In the genomic region with DNA sequence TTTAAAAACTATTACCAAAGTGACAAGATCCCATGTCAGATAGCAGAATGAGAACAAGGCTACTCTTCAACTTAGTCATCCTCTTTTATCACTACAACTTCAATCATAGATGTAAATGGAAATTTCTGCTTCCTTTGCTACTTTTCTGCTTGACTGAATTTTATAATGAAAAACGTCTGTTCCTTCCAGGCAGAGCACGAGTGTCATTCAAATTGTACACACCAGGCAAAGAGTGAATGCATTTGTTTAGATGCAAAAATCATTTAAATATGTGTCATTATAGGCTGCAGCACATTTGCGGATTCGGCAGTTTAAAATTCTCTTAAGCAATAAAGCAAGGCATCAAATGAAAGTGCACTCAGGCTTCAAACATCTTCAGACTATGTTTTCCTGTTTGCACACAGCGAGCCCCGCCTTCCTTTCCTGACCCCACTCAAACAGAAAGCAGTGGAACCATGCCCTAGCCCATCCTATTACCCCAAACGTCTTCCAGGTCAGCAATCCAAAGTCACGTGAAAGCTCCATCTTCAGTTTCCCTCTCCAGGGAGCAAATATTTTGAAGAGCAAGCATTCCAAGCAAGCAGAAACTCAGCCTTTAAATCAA, we compare ENCODE assay signal across 8 cellular contexts.
DNase-seq lines count a peak whose midpoint lies in the region; ATAC-seq and TF ChIP-seq lines count a peak whose summit lies in the region.

No MANE protein-coding gene starts in this region.

- H3K4me1 ChIP-seq in GM23338 (ENCODE audit: insufficient read depth) (peaks cover 95% of the 10 kb centered on the region), psoas muscle (no peaks in the 10 kb centered on the region)

- no peaks in the 10 kb centered on the region for H3K9me2 ChIP-seq in GM23338 (ENCODE audit: insufficient read depth)

- peak overlapping the region; percentile 88 for H3K4me3 Mint-ChIP-seq in CD4-positive, alpha-beta T cell
- H3K4me3 Mint-ChIP-seq in GM23338 = peak overlapping the region; percentile 21; the same call in 1 of the 3 replicates

- TF ChIP-seq CTCF in CD4-positive, alpha-beta T cell (IDR thresholded peaks at IDR 0.05) = no peak
- no peak for TF ChIP-seq CTCF in GM23338 (conservative IDR thresholded peaks at IDR 0.05; ENCODE audit: low read depth in 2 of 2)
- no peak for TF ChIP-seq CTCF in epithelial cell of esophagus (IDR thresholded peaks at IDR 0.05; ENCODE audit: insufficient read depth, low read depth, low read length, missing control alignments)
- TF ChIP-seq CTCF in psoas muscle (IDR thresholded peaks at IDR 0.05) = no peak

- POLR2A ChIA-PET in CD4-positive, alpha-beta T cell (lab: Charles Lee) = interaction anchor here (1.2 to 2.4 kb wide), 2 partner anchors 99 to 159 kb away, joined by 3 to 17 read pairs; a partner anchor contains a TSS

- peak in 9 of 10 experiments; percentile 6 to 37 (median 22) for DNase-seq in CD4-positive, alpha-beta T cell
- DNase-seq in GM23338 (ENCODE audit: low spot score) (peak; percentile 67), epithelial cell of esophagus (ENCODE audit: low read depth) (peak; percentile 29), psoas muscle (peak in 1 of 2 donors; percentile 33), occipital lobe (lab: John Stamatoyannopoulos, UW) (no peak), SKM-1 (lab: John Stamatoyannopoulos, UW; ENCODE audit: unreplicated experiment) (no peak), LoVo (ENCODE audit: low spot score) (no peak)

- H3K36me3 Mint-ChIP-seq in CD4-positive, alpha-beta T cell (ENCODE audit: low read depth) = no peaks in the 10 kb centered on the region
- H3K36me3 Mint-ChIP-seq in GM23338 (ENCODE audit: low read depth) = no peaks in the 10 kb centered on the region

- peak; percentile 88 for ATAC-seq in CD4-positive, alpha-beta T cell (ENCODE audit: poor library complexity)
- peak; percentile 64 for ATAC-seq in GM23338
- ATAC-seq in SK-N-SH treated with all-trans-retinoic acid at 6 μM for 48 hours = peak; percentile 69
- ATAC-seq in psoas muscle = peak in 1 of 4 donors; percentile 38

- peak overlapping the region; percentile 90 for H3K27ac Mint-ChIP-seq in CD4-positive, alpha-beta T cell
- peak overlapping the region; percentile 76 for H3K27ac Mint-ChIP-seq in GM23338

- intact Hi-C loops in CD4-positive, alpha-beta T cell (cut with DNase I, micrococcal nuclease) = loop anchor here (5.0 kb wide), 1 partner anchor 96 kb away; no protein-coding TSS in a partner anchor
- intact Hi-C loops in psoas muscle (cut with DNase I) = no loop called here

- no peaks in the 10 kb centered on the region for H3K27me3 ChIP-seq in CD4-positive, alpha-beta T cell (ENCODE audit: control insufficient read depth, insufficient read depth, low read length)
- no peaks in the 10 kb centered on the region for H3K27me3 ChIP-seq in GM23338 (ENCODE audit: insufficient read depth)
- no peaks in the 10 kb centered on the region for H3K27me3 ChIP-seq in psoas muscle (ENCODE audit: insufficient read depth in 3 of 3, low read length in 2 of 3)

- H3K79me2 ChIP-seq in GM23338 (replicated peaks; ENCODE audit: insufficient read depth) = peaks cover 100% of the 10 kb centered on the region

- peaks cover 65% of the 10 kb centered on the region for H3K4me1 Mint-ChIP-seq in CD4-positive, alpha-beta T cell (ENCODE audit: low read depth)
- H3K4me1 Mint-ChIP-seq in GM23338 = peaks cover 85% of the 10 kb centered on the region

- H3K27ac ChIP-seq in CD4-positive, alpha-beta T cell (ENCODE audit: low read depth, low read length) = no peak overlapping the region
- H3K27ac ChIP-seq in GM23338 (ENCODE audit: low read depth) (peak overlapping the region; percentile 67), psoas muscle (no peak overlapping the region)

- peak overlapping the region; percentile 2; the same call in 1 of the 2 replicates for H3K4me3 ChIP-seq in GM23338
- no peak overlapping the region for H3K4me3 ChIP-seq in epithelial cell of esophagus (ENCODE audit: low read length)
- H3K4me3 ChIP-seq in psoas muscle = peak overlapping the region; percentile 22

- peak overlapping the region; percentile 19 for H3K4me2 ChIP-seq in GM23338

- WGBS in psoas muscle, 3 donors = 37 to 51% (median 39%) methylated on average over 8 of the region's 8 CpGs

- CTCF ChIA-PET in CD4-positive, alpha-beta T cell (lab: Charles Lee) = interaction anchor here (1.4 kb wide), 1 partner anchor 100 kb away, joined by 5 read pairs; a partner anchor contains a TSS

- no peaks in the 10 kb centered on the region for H3K27me3 Mint-ChIP-seq in CD4-positive, alpha-beta T cell
- peaks cover 4% of the 10 kb centered on the region for H3K27me3 Mint-ChIP-seq in GM23338 (ENCODE audit: insufficient read depth, low read depth, poor library complexity)

- no peaks in the 10 kb centered on the region for H3K9me3 Mint-ChIP-seq in CD4-positive, alpha-beta T cell
- H3K9me3 Mint-ChIP-seq in GM23338 = no peaks in the 10 kb centered on the region

- H3K36me3 ChIP-seq in GM23338 (ENCODE audit: insufficient read depth) (no peaks in the 10 kb centered on the region), psoas muscle (ENCODE audit: insufficient read depth in 1 of 2, low read depth in 1 of 2) (no peaks in the 10 kb centered on the region)

- H2AFZ ChIP-seq in GM23338 = no peak overlapping the region

- H3K9me3 ChIP-seq in CD4-positive, alpha-beta T cell (ENCODE audit: control insufficient read depth, low read length) = no peaks in the 10 kb centered on the region
- no peaks in the 10 kb centered on the region for H3K9me3 ChIP-seq in psoas muscle

- H4K20me1 ChIP-seq in GM23338 (replicated peaks; ENCODE audit: insufficient read depth) = no peaks in the 10 kb centered on the region; the same call in none of the 2 replicates

- no peaks in the 10 kb centered on the region for H3F3A ChIP-seq in GM23338 (replicated peaks; ENCODE audit: low read depth)

TF ChIP-seq in GM23338, 12 proteins besides CTCF, POLR2A, EP300 and RAD21 (continues in another document):
- no peak for TF ChIP-seq JUNB (IDR thresholded peaks at IDR 0.05; ENCODE audit: unreplicated experiment)
- TF ChIP-seq, protein P1, sequence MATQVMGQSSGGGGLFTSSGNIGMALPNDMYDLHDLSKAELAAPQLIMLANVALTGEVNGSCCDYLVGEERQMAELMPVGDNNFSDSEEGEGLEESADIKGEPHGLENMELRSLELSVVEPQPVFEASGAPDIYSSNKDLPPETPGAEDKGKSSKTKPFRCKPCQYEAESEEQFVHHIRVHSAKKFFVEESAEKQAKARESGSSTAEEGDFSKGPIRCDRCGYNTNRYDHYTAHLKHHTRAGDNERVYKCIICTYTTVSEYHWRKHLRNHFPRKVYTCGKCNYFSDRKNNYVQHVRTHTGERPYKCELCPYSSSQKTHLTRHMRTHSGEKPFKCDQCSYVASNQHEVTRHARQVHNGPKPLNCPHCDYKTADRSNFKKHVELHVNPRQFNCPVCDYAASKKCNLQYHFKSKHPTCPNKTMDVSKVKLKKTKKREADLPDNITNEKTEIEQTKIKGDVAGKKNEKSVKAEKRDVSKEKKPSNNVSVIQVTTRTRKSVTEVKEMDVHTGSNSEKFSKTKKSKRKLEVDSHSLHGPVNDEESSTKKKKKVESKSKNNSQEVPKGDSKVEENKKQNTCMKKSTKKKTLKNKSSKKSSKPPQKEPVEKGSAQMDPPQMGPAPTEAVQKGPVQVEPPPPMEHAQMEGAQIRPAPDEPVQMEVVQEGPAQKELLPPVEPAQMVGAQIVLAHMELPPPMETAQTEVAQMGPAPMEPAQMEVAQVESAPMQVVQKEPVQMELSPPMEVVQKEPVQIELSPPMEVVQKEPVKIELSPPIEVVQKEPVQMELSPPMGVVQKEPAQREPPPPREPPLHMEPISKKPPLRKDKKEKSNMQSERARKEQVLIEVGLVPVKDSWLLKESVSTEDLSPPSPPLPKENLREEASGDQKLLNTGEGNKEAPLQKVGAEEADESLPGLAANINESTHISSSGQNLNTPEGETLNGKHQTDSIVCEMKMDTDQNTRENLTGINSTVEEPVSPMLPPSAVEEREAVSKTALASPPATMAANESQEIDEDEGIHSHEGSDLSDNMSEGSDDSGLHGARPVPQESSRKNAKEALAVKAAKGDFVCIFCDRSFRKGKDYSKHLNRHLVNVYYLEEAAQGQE (IDR thresholded peaks at IDR 0.05; ENCODE audit: unreplicated experiment) = no peak

TF ChIP-seq in SK-N-SH treated with all-trans-retinoic acid at 6 μM for 48 hours, 23 proteins besides CTCF, POLR2A, EP300 and RAD21:
- no peak for TF ChIP-seq ZFP3 (CRISPR knock-in tag; IDR thresholded peaks at IDR 0.05)
- TF ChIP-seq TCF4 (CRISPR knock-in tag; IDR thresholded peaks at IDR 0.05; ENCODE audit: borderline replicate concordance) = no peak
- TF ChIP-seq ARNTL (CRISPR knock-in tag; IDR thresholded peaks at IDR 0.05; ENCODE audit: borderline replicate concordance, low read depth) = no peak
- TF ChIP-seq, protein P2, sequence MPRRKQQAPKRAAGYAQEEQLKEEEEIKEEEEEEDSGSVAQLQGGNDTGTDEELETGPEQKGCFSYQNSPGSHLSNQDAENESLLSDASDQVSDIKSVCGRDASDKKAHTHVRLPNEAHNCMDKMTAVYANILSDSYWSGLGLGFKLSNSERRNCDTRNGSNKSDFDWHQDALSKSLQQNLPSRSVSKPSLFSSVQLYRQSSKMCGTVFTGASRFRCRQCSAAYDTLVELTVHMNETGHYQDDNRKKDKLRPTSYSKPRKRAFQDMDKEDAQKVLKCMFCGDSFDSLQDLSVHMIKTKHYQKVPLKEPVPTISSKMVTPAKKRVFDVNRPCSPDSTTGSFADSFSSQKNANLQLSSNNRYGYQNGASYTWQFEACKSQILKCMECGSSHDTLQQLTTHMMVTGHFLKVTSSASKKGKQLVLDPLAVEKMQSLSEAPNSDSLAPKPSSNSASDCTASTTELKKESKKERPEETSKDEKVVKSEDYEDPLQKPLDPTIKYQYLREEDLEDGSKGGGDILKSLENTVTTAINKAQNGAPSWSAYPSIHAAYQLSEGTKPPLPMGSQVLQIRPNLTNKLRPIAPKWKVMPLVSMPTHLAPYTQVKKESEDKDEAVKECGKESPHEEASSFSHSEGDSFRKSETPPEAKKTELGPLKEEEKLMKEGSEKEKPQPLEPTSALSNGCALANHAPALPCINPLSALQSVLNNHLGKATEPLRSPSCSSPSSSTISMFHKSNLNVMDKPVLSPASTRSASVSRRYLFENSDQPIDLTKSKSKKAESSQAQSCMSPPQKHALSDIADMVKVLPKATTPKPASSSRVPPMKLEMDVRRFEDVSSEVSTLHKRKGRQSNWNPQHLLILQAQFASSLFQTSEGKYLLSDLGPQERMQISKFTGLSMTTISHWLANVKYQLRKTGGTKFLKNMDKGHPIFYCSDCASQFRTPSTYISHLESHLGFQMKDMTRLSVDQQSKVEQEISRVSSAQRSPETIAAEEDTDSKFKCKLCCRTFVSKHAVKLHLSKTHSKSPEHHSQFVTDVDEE (CRISPR knock-in tag; IDR thresholded peaks at IDR 0.05) = no peak
- TF ChIP-seq RARB (CRISPR knock-in tag; IDR thresholded peaks at IDR 0.05) = no peak
- TF ChIP-seq ZFP30 (CRISPR knock-in tag; IDR thresholded peaks at IDR 0.05) = no peak
- no peak for TF ChIP-seq BACH2 (CRISPR knock-in tag; IDR thresholded peaks at IDR 0.05; ENCODE audit: borderline replicate concordance)
- TF ChIP-seq ZNF8 (CRISPR knock-in tag; IDR thresholded peaks at IDR 0.05) = no peak

Comparison
In these comparisons a context has a peak if more than half of its experiments do, and no peak if none do; other contexts are left out.
1. DNase-seq: peak in CD4-positive, alpha-beta T cell (9 of 10), GM23338 (single experiment) and epithelial cell of esophagus (single experiment); none in occipital lobe (single experiment), SKM-1 (single experiment) and LoVo (single experiment).
2. intact Hi-C loops: an anchor here in CD4-positive, alpha-beta T cell (5.0 kb wide); none called in psoas muscle.